Comparison of ENCODE assay signal across 2 cellular contexts in genomic region chr2:109081374-109081773, GRCh38.
TF ChIP-seq lines count a peak whose summit lies in the region.

No MANE protein-coding gene starts in this region.

TF ChIP-seq in HepG2, 621 proteins besides CTCF, POLR2A, EP300 and RAD21:
- no peak for TF ChIP-seq ASH2L (IDR thresholded peaks at IDR 0.05; ENCODE audit: insufficient read length, low read depth, low read length)
- no peak for TF ChIP-seq MEF2D (CRISPR knock-in tag; IDR thresholded peaks at IDR 0.05)
- TF ChIP-seq FOXO4 (CRISPR knock-in tag; conservative IDR thresholded peaks at IDR 0.05), result 0 out of 2 replicates have a peak, but pooled peaks have one; percentile 44
- no peak for TF ChIP-seq NFRKB (IDR thresholded peaks at IDR 0.05)
- no peak for TF ChIP-seq GRHL1 (CRISPR knock-in tag; conservative IDR thresholded peaks at IDR 0.05)

TF ChIP-seq in GM12891, 5 proteins besides CTCF, POLR2A, EP300 and RAD21:
- TF ChIP-seq POU2F2 (IDR thresholded peaks at IDR 0.05; ENCODE audit: low read depth, low read length), result no peak
